8 cellular contexts compared by ENCODE assay signal in the genomic region with DNA sequence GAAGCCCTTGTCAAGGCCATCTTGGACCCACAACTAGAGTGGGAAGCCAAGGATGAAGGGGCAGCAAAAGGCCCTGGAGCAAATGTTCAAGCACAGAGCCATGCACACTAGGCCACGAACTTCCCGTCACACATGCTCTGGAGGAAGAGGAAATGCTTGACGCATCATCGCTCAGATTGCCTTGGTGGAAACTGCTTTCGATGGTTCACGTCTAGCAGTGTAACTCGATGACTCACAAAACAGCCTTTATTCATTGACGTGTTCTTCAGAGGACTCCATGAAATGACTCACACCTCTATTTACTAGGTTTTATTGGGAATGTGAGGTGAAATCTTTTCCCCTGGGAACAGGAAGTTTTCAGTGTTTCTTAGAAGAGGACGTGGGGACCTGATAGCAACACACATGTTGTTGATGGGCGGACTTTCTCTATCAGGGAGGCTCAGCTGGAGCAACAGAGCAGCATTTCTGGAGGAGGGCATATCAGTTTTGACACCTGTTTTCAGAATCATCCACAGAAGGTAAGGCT.
DNase-seq lines count a peak whose midpoint lies in the region; ATAC-seq and TF ChIP-seq lines count a peak whose summit lies in the region.

No MANE protein-coding gene starts in this region.

- no peak for TF ChIP-seq POLR2A in GM18505 (IDR thresholded peaks at IDR 0.05; ENCODE audit: borderline replicate concordance, extremely low read depth, insufficient read depth, insufficient read length)

- TF ChIP-seq CTCF in AG09319 (IDR thresholded peaks at IDR 0.05; ENCODE audit: low read depth, low read length) = no peak

- H3K4me1 Mint-ChIP-seq in activated T-helper 1 cell treated with anti-CD3 and anti-CD28 coated beads, Interleukin-12 subunit alpha, Interleukin-12 subunit beta, Interleukin-2, Interleukin-4 antibody, amounts not matched to agents 30 ng/mL and 10 ng/mL and 1 ng/mL, durations not matched to agents 14 hours and 24 hours and 36 hours (ENCODE audit: low read depth) = peaks cover 16% of the 10 kb centered on the region

- intact Hi-C loops in activated T-helper 1 cell treated with anti-CD3 and anti-CD28 coated beads, Interleukin-12 subunit alpha, Interleukin-12 subunit beta, Interleukin-2, Interleukin-4 antibody, amounts not matched to agents 30 ng/mL and 10 ng/mL and 1 ng/mL, durations not matched to agents 14 hours and 24 hours and 36 hours (cut with micrococcal nuclease) = loop anchor here (1.0 to 2.0 kb wide), 2 partner anchors 34 to 50 kb away; no protein-coding TSS in a partner anchor

- ATAC-seq in HG03432 (IDR thresholded peaks at IDR 0.05; ENCODE audit: unreplicated experiment) = peak; percentile 65
- ATAC-seq in left lobe of liver = peak; percentile 47
- no peak for ATAC-seq in GM19035 (IDR thresholded peaks at IDR 0.05; ENCODE audit: unreplicated experiment)
- no peak for ATAC-seq in GM19328 (IDR thresholded peaks at IDR 0.05; ENCODE audit: unreplicated experiment)
- no peak for ATAC-seq in GM18505 (IDR thresholded peaks at IDR 0.05; ENCODE audit: unreplicated experiment)

- peaks cover 9% of the 10 kb centered on the region for H3K27me3 Mint-ChIP-seq in activated T-helper 1 cell treated with anti-CD3 and anti-CD28 coated beads, Interleukin-12 subunit alpha, Interleukin-12 subunit beta, Interleukin-2, Interleukin-4 antibody, amounts not matched to agents 30 ng/mL and 10 ng/mL and 1 ng/mL, durations not matched to agents 14 hours and 24 hours and 36 hours (ENCODE audit: insufficient read depth)

- H3K4me3 Mint-ChIP-seq in activated T-helper 1 cell treated with anti-CD3 and anti-CD28 coated beads, Interleukin-12 subunit alpha, Interleukin-12 subunit beta, Interleukin-2, Interleukin-4 antibody, amounts not matched to agents 30 ng/mL and 10 ng/mL and 1 ng/mL, durations not matched to agents 14 hours and 24 hours and 36 hours = no peak overlapping the region

- H3K27ac Mint-ChIP-seq in activated T-helper 1 cell treated with anti-CD3 and anti-CD28 coated beads, Interleukin-12 subunit alpha, Interleukin-12 subunit beta, Interleukin-2, Interleukin-4 antibody, amounts not matched to agents 30 ng/mL and 10 ng/mL and 1 ng/mL, durations not matched to agents 14 hours and 24 hours and 36 hours = peak overlapping the region; percentile 84

- DNase-seq in AG09319 (ENCODE audit: extremely low read depth, low read depth) (peak; percentile 45), left lobe of liver (ENCODE audit: low spot score) (no peak), NCI-H1105 treated with DMSO at 0.1 percent for 48 hours (lab: John Stamatoyannopoulos, UW) (no peak)
- DNase-seq in activated T-helper 1 cell treated with anti-CD3 and anti-CD28 coated beads, Interleukin-12 subunit alpha, Interleukin-12 subunit beta, Interleukin-2, Interleukin-4 antibody, amounts not matched to agents 30 ng/mL and 10 ng/mL and 1 ng/mL, durations not matched to agents 14 hours and 24 hours and 36 hours (ENCODE audit: low spot score) = peak; percentile 6

- peaks cover 10% of the 10 kb centered on the region for H3K9me3 Mint-ChIP-seq in activated T-helper 1 cell treated with anti-CD3 and anti-CD28 coated beads, Interleukin-12 subunit alpha, Interleukin-12 subunit beta, Interleukin-2, Interleukin-4 antibody, amounts not matched to agents 30 ng/mL and 10 ng/mL and 1 ng/mL, durations not matched to agents 14 hours and 24 hours and 36 hours

- H3K36me3 Mint-ChIP-seq in activated T-helper 1 cell treated with anti-CD3 and anti-CD28 coated beads, Interleukin-12 subunit alpha, Interleukin-12 subunit beta, Interleukin-2, Interleukin-4 antibody, amounts not matched to agents 30 ng/mL and 10 ng/mL and 1 ng/mL, durations not matched to agents 14 hours and 24 hours and 36 hours (ENCODE audit: low read depth) = peaks cover 2% of the 10 kb centered on the region

Comparison
In these comparisons a context has a peak if more than half of its experiments do, and no peak if none do; other contexts are left out.
1. DNase-seq: peak in AG09319 (single experiment) and activated T-helper 1 cell treated with anti-CD3 and anti-CD28 coated beads, Interleukin-12 subunit alpha, Interleukin-12 subunit beta, Interleukin-2, Interleukin-4 antibody, amounts not matched to agents 30 ng/mL and 10 ng/mL and 1 ng/mL, durations not matched to agents 14 hours and 24 hours and 36 hours (single experiment); none in left lobe of liver (single experiment) and NCI-H1105 treated with DMSO at 0.1 percent for 48 hours (single experiment).
2. ATAC-seq: peak in HG03432 (single experiment) and left lobe of liver (single experiment); none in GM19035 (single experiment), GM19328 (single experiment) and GM18505 (single experiment).